Comparison of ENCODE assay signal across 17 cellular contexts in genomic region chr12:80189241-80189640, GRCh38.
DNase-seq lines count a peak whose midpoint lies in the region; ATAC-seq and TF ChIP-seq lines count a peak whose summit lies in the region.
"Had no signal": no experiment of that assay in that cellular context is flagged by ENCODE, and none has a peak within 500 bp of the region (broad histone marks: within the 10 kb centered on the region; RNA-seq: fewer than 3 reads in every experiment).

No MANE protein-coding gene starts in this region.

- H3K27me3 ChIP-seq in ACC112 (ENCODE audit: insufficient read depth, low read length) (no peaks in the 10 kb centered on the region), foreskin keratinocyte (no peaks in the 10 kb centered on the region)
- H3K27me3 ChIP-seq: upper lobe of left lung had no signal

- peak; percentile 56 for DNase-seq in GM04504 (ENCODE audit: low read depth)
- peak; percentile 82 for DNase-seq in astrocyte of the cerebellum (ENCODE audit: low read depth)
- peak; percentile 87 for DNase-seq in iris pigment epithelial cell (ENCODE audit: low read depth)
- DNase-seq in stimulated activated naive B cell treated with anti-CD40 and anti-IgM and Interleukin-4, amounts not matched to agents 10 μg/mL and 1 μg/mL and 100 μg/mL, for 72 hours: no peak
- DNase-seq in GM19240 (ENCODE audit: insufficient read length, low spot score): no peak
- no peak for DNase-seq in medulla oblongata (ENCODE audit: extremely low spot score)
- DNase-seq in foreskin keratinocyte: no peak
- DNase-seq: activated CD4-positive, alpha-beta T cell treated with anti-CD3 and anti-CD28 coated beads, Interleukin-2, amount 10 ng/mL, durations not matched to agents 24 days and 14 days; activated naive CD4-positive, alpha-beta T cell treated with Interleukin-2 at 50 U/mL for 16 hours; DMS 273 treated with DMSO at 0.1 percent for 48 hours; head of caudate nucleus; islet precursor cell; NCI-H1436; Right ventricle myocardium superior; stimulated activated naive CD4-positive, alpha-beta T cell; upper lobe of left lung had no signal

- H3K9me3 Mint-ChIP-seq in stimulated activated naive B cell treated with anti-CD40 and anti-IgM and Interleukin-4, amounts not matched to agents 10 μg/mL and 1 μg/mL and 100 μg/mL, for 72 hours: no peaks in the 10 kb centered on the region
- H3K9me3 Mint-ChIP-seq: activated CD4-positive, alpha-beta T cell treated with anti-CD3 and anti-CD28 coated beads, Interleukin-2, amount 10 ng/mL, durations not matched to agents 24 days and 14 days had no signal

- H3K79me2 ChIP-seq in ACC112 (ENCODE audit: control insufficient read depth, insufficient read depth, low read length, unreplicated experiment): no peaks in the 10 kb centered on the region

- peak overlapping the region; percentile 41; the same call in 1 of the 2 replicates for H3K4me3 ChIP-seq in ACC112 (ENCODE audit: low read depth, low read length)
- H3K4me3 ChIP-seq in astrocyte of the cerebellum (ENCODE audit: low read depth, low read length): no peak overlapping the region
- H3K4me3 ChIP-seq: upper lobe of left lung had no signal

- in situ Hi-C loops in astrocyte of the cerebellum (cut with HindIII; ENCODE audit: low sequenced_read_pairs): loop anchor here (25.0 kb wide), 1 partner anchor 627 kb away; no protein-coding TSS in a partner anchor

- H3K36me3 Mint-ChIP-seq in stimulated activated naive B cell treated with anti-CD40 and anti-IgM and Interleukin-4, amounts not matched to agents 10 μg/mL and 1 μg/mL and 100 μg/mL, for 72 hours: no peaks in the 10 kb centered on the region

- H3K4me3 Mint-ChIP-seq in stimulated activated naive B cell treated with anti-CD40 and anti-IgM and Interleukin-4, amounts not matched to agents 10 μg/mL and 1 μg/mL and 100 μg/mL, for 72 hours: no peak overlapping the region
- H3K4me3 Mint-ChIP-seq: activated CD4-positive, alpha-beta T cell treated with anti-CD3 and anti-CD28 coated beads, Interleukin-2, amount 10 ng/mL, durations not matched to agents 24 days and 14 days had no signal

- H3K27ac ChIP-seq in ACC112 (ENCODE audit: low read depth, low read length) (peak overlapping the region; percentile 65), foreskin keratinocyte (no peak overlapping the region)

- no peak overlapping the region for H2AFZ ChIP-seq in ACC112 (ENCODE audit: low read length, unreplicated experiment)

- no peak overlapping the region for H3K27ac Mint-ChIP-seq in stimulated activated naive B cell treated with anti-CD40 and anti-IgM and Interleukin-4, amounts not matched to agents 10 μg/mL and 1 μg/mL and 100 μg/mL, for 72 hours
- H3K27ac Mint-ChIP-seq: activated CD4-positive, alpha-beta T cell treated with anti-CD3 and anti-CD28 coated beads, Interleukin-2, amount 10 ng/mL, durations not matched to agents 24 days and 14 days had no signal

- no peak for TF ChIP-seq CTCF in astrocyte of the cerebellum (IDR thresholded peaks at IDR 0.05; ENCODE audit: low read depth, low read length, missing control alignments)
- no peak for TF ChIP-seq CTCF in foreskin keratinocyte (conservative IDR thresholded peaks at IDR 0.05)

- H3K36me3 ChIP-seq in ACC112 (ENCODE audit: insufficient read depth, low read length): no peaks in the 10 kb centered on the region
- H3K36me3 ChIP-seq: upper lobe of left lung had no signal

- peaks cover 52% of the 10 kb centered on the region for H3K4me1 ChIP-seq in ACC112 (ENCODE audit: control insufficient read depth, insufficient read depth, low read length, unreplicated experiment)
- H3K4me1 ChIP-seq in foreskin keratinocyte: no peaks in the 10 kb centered on the region

- H3K4me1 Mint-ChIP-seq in stimulated activated naive B cell treated with anti-CD40 and anti-IgM and Interleukin-4, amounts not matched to agents 10 μg/mL and 1 μg/mL and 100 μg/mL, for 72 hours: peaks cover 0 to 10% of the 10 kb centered on the region in 2 donors

- no peak for ATAC-seq in stimulated activated naive B cell treated with anti-CD40 and anti-IgM and Interleukin-4, amounts not matched to agents 10 μg/mL and 1 μg/mL and 100 μg/mL, for 72 hours (replicated peaks)
- ATAC-seq in foreskin keratinocyte: no peak

- H3K27me3 Mint-ChIP-seq in stimulated activated naive B cell treated with anti-CD40 and anti-IgM and Interleukin-4, amounts not matched to agents 10 μg/mL and 1 μg/mL and 100 μg/mL, for 72 hours: peaks cover 0 to 3% of the 10 kb centered on the region in 2 donors

Comparison
In these comparisons a context has a peak if more than half of its experiments do, and no peak if none do; other contexts are left out.
1. DNase-seq: peak in GM04504 (single experiment), astrocyte of the cerebellum (single experiment) and iris pigment epithelial cell (single experiment); none in stimulated activated naive B cell treated with anti-CD40 and anti-IgM and Interleukin-4, amounts not matched to agents 10 μg/mL and 1 μg/mL and 100 μg/mL, for 72 hours (single experiment), GM19240 (single experiment), medulla oblongata (single experiment) and foreskin keratinocyte (0 of 2).